In genomic region chr1:829324-829723, GRCh38 we compare ENCODE assay signal across 7 cellular contexts.
DNase-seq lines count a peak whose midpoint lies in the region; ATAC-seq and TF ChIP-seq lines count a peak whose summit lies in the region.
"Not testable (repeated sequence)": the region's sequence is repeated elsewhere in the genome, so short reads cannot be mapped to it uniquely, and the experiment has no call there.

No MANE protein-coding gene starts in this region.

- peaks cover 27 to 56% (median 41%) of the 10 kb centered on the region in 4 donors for H3K4me1 Mint-ChIP-seq in CD4-positive, alpha-beta memory T cell
- H3K4me1 Mint-ChIP-seq in activated T-cell treated with anti-CD3 and anti-CD28 coated beads, Interleukin-2, amount 50 U/mL, for 24 hours (ENCODE audit: low read depth), result peaks cover 40% of the 10 kb centered on the region
- H3K4me1 Mint-ChIP-seq in activated naive CD4-positive, alpha-beta T cell treated with anti-CD3 and anti-CD28 coated beads, Interleukin-2, amount 50 U/mL, for 24 hours, result peaks cover 67% of the 10 kb centered on the region
- peaks cover 27% of the 10 kb centered on the region for H3K4me1 Mint-ChIP-seq in central memory CD8-positive, alpha-beta T cell
- H3K4me1 Mint-ChIP-seq in immature natural killer cell, result peaks cover 28 to 30% of the 10 kb centered on the region in 2 donors
- H3K4me1 Mint-ChIP-seq in neural crest cell, result peaks cover 26% of the 10 kb centered on the region

- H3K27me3 Mint-ChIP-seq in CD4-positive, alpha-beta memory T cell; activated T-cell treated with anti-CD3 and anti-CD28 coated beads, Interleukin-2, amount 50 U/mL, for 24 hours; activated naive CD4-positive, alpha-beta T cell treated with anti-CD3 and anti-CD28 coated beads, Interleukin-2, amount 50 U/mL, for 24 hours; central memory CD8-positive, alpha-beta T cell; immature natural killer cell (ENCODE audit: low read depth in 3 of 3); neural crest cell (ENCODE audit: low read depth): not testable (repeated sequence)

- not testable (repeated sequence) for H3K27me3 ChIP-seq in CD4-positive, alpha-beta memory T cell (ENCODE audit: insufficient read depth, low read length); OCI-LY1 (ENCODE audit: insufficient read depth, low read length)

- H3K4me2 ChIP-seq in OCI-LY1 (ENCODE audit: low read length), result peak overlapping the region; percentile 42; the same call in 1 of the 2 replicates

- H3K36me3 Mint-ChIP-seq in CD4-positive, alpha-beta memory T cell, result peaks cover 18 to 28% of the 10 kb centered on the region in 2 donors
- H3K36me3 Mint-ChIP-seq in activated T-cell treated with anti-CD3 and anti-CD28 coated beads, Interleukin-2, amount 50 U/mL, for 24 hours (ENCODE audit: low read depth), result peaks cover 51% of the 10 kb centered on the region
- H3K36me3 Mint-ChIP-seq in activated naive CD4-positive, alpha-beta T cell treated with anti-CD3 and anti-CD28 coated beads, Interleukin-2, amount 50 U/mL, for 24 hours, result peaks cover 10% of the 10 kb centered on the region
- not testable (repeated sequence) for H3K36me3 Mint-ChIP-seq in central memory CD8-positive, alpha-beta T cell (ENCODE audit: insufficient read depth); neural crest cell (ENCODE audit: low read depth)
- peaks cover 11 to 15% (median 14%) of the 10 kb centered on the region in 3 donors for H3K36me3 Mint-ChIP-seq in immature natural killer cell

- H3K27ac Mint-ChIP-seq in CD4-positive, alpha-beta memory T cell, result peak overlapping the region in 3 of 7 donors; percentile 27 to 57 (median 56)
- H3K27ac Mint-ChIP-seq in activated T-cell treated with anti-CD3 and anti-CD28 coated beads, Interleukin-2, amount 50 U/mL, for 24 hours; activated naive CD4-positive, alpha-beta T cell treated with anti-CD3 and anti-CD28 coated beads, Interleukin-2, amount 50 U/mL, for 24 hours; central memory CD8-positive, alpha-beta T cell (ENCODE audit: low read depth); neural crest cell (ENCODE audit: unreplicated experiment): not testable (repeated sequence)
- peak overlapping the region in 1 of 6 donors; percentile 15 for H3K27ac Mint-ChIP-seq in immature natural killer cell

- not testable (repeated sequence) for H3K27ac ChIP-seq in CD4-positive, alpha-beta memory T cell (ENCODE audit: low read depth, low read length); OCI-LY1 (ENCODE audit: low read depth, low read length, poor library complexity, severe bottlenecking)

- not testable (repeated sequence) for H2AFZ ChIP-seq in OCI-LY1 (ENCODE audit: low read length)

- ATAC-seq in central memory CD8-positive, alpha-beta T cell (replicated peaks; ENCODE audit: extremely low read depth, poor library complexity, severe bottlenecking), result not testable (repeated sequence)

- CTCF ChIA-PET in CD4-positive, alpha-beta memory T cell (lab: Charles Lee; ENCODE audit: partially characterized antibody), result not testable (repeated sequence)

- not testable (repeated sequence) for DNase-seq in CD4-positive, alpha-beta memory T cell; activated T-cell treated with anti-CD3 and anti-CD28 coated beads, Interleukin-2, amount 50 U/mL, for 24 hours; central memory CD8-positive, alpha-beta T cell (ENCODE audit: low spot score in 2 of 2); immature natural killer cell; neural crest cell (ENCODE audit: low read depth, low spot score)

- H4K20me1 ChIP-seq in OCI-LY1 (ENCODE audit: insufficient read depth, low read length), result not testable (repeated sequence)

- not testable (repeated sequence) for H3K9me3 Mint-ChIP-seq in CD4-positive, alpha-beta memory T cell; activated T-cell treated with anti-CD3 and anti-CD28 coated beads, Interleukin-2, amount 50 U/mL, for 24 hours; activated naive CD4-positive, alpha-beta T cell treated with anti-CD3 and anti-CD28 coated beads, Interleukin-2, amount 50 U/mL, for 24 hours; central memory CD8-positive, alpha-beta T cell; immature natural killer cell; neural crest cell

- not testable (repeated sequence) for H3K79me2 ChIP-seq in OCI-LY1 (ENCODE audit: insufficient read depth, low read length)

- H3K4me1 ChIP-seq in CD4-positive, alpha-beta memory T cell (ENCODE audit: insufficient read depth, low read length), result peaks cover 26% of the 10 kb centered on the region
- peaks cover 18% of the 10 kb centered on the region for H3K4me1 ChIP-seq in OCI-LY1 (ENCODE audit: insufficient read depth, low read length, severe bottlenecking)

- not testable (repeated sequence) for H3K9ac ChIP-seq in OCI-LY1 (ENCODE audit: low read length)

- not testable (repeated sequence) for H3F3A ChIP-seq in OCI-LY1 (ENCODE audit: insufficient read depth, low read length)

- not testable (repeated sequence) for H3K9me3 ChIP-seq in CD4-positive, alpha-beta memory T cell (ENCODE audit: control insufficient read depth in 1 of 2, low read length in 2 of 2); OCI-LY1 (ENCODE audit: low read length)

- not testable (repeated sequence) for TF ChIP-seq CTCF in OCI-LY1 (IDR thresholded peaks at IDR 0.05; ENCODE audit: low read length); neural crest cell (conservative IDR thresholded peaks at IDR 0.05)

- not testable (repeated sequence) for H3K36me3 ChIP-seq in CD4-positive, alpha-beta memory T cell (ENCODE audit: insufficient read depth, low read length)
- H3K36me3 ChIP-seq in OCI-LY1 (ENCODE audit: insufficient read depth, low read length), result peaks cover 15% of the 10 kb centered on the region

- H3K9me2 ChIP-seq in OCI-LY1 (ENCODE audit: low read depth, low read length), result not testable (repeated sequence)

- POLR2A ChIA-PET in CD4-positive, alpha-beta memory T cell (lab: Charles Lee; ENCODE audit: partially characterized antibody), result not testable (repeated sequence)

- not testable (repeated sequence) for H3K4me3 ChIP-seq in CD4-positive, alpha-beta memory T cell (ENCODE audit: low read length in 2 of 2); OCI-LY1 (ENCODE audit: low read depth, low read length, poor library complexity, severe bottlenecking)

- peak overlapping the region; percentile 6 to 58 (median 24) for H3K4me3 Mint-ChIP-seq in CD4-positive, alpha-beta memory T cell
- peak overlapping the region; percentile 42 for H3K4me3 Mint-ChIP-seq in activated T-cell treated with anti-CD3 and anti-CD28 coated beads, Interleukin-2, amount 50 U/mL, for 24 hours
- H3K4me3 Mint-ChIP-seq in activated naive CD4-positive, alpha-beta T cell treated with anti-CD3 and anti-CD28 coated beads, Interleukin-2, amount 50 U/mL, for 24 hours, result peak overlapping the region; percentile 60
- H3K4me3 Mint-ChIP-seq in central memory CD8-positive, alpha-beta T cell, result peak overlapping the region; percentile 8
- H3K4me3 Mint-ChIP-seq in immature natural killer cell (peak overlapping the region in 3 of 5 donors; percentile 13 to 21 (median 21)), neural crest cell (peak overlapping the region; percentile 56)

- intact Hi-C loops in CD4-positive, alpha-beta memory T cell (cut with micrococcal nuclease), result loop anchor here (10.0 kb wide), 1 partner anchor 55 kb away; no protein-coding TSS in a partner anchor

Comparison
In these comparisons a context has a peak if more than half of its experiments do, and no peak if none do; other contexts are left out.
1. H3K4me3 Mint-ChIP-seq: peak in every context shown above with its lines; median percentile 60 in activated naive CD4-positive, alpha-beta T cell treated with anti-CD3 and anti-CD28 coated beads, Interleukin-2, amount 50 U/mL, for 24 hours; 56 in neural crest cell; 42 in activated T-cell treated with anti-CD3 and anti-CD28 coated beads, Interleukin-2, amount 50 U/mL, for 24 hours; 24 in CD4-positive, alpha-beta memory T cell; 21 in immature natural killer cell; 8 in central memory CD8-positive, alpha-beta T cell.